In the genomic region with DNA sequence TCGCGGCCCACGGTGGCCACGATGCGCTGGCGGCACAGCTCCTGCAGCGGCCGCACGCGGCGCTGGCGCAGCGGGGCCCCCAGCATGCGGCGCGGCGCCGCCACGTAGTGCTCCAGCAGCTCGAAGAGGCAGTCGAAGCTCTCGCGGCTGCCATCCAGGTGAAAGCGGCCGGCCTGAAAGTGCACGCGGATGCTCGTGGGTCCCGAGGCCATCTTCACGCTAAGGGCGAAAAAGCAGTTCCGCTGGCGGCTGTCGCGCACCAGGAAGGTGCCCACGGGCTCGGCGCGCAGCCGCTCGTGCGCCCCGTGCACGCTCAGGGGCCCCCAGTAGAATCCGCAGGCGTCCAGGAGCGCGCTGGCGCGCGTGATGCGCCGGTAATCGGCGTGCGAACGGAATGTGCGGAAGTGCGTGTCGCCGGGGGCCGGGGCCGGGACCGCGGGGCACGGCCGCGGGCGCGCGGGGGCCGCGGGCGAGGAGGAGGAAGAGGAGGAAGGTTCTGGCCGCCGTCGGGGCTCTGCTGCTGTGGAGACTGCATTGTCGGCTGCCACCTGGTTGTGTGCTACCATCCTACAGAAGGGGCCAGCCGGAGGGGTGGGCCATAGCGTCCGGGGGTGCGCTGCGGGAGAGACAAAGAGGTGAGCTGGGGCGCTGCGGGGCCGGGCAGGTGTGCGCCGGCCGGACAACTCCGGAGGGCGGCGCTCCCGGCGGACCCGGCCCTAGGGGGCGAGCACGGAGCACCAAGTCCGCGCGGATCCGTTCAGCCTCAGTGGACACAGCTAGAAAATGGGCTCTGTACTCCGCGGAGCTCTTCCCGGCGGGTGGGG, we compare ENCODE assay signal across 1 cellular context.
TF ChIP-seq lines count a peak whose summit lies in the region.

No MANE protein-coding gene starts in this region.

TF ChIP-seq in A549, 52 proteins besides CTCF, POLR2A, EP300 and RAD21 (continued from another document):
- TF ChIP-seq, protein P1, sequence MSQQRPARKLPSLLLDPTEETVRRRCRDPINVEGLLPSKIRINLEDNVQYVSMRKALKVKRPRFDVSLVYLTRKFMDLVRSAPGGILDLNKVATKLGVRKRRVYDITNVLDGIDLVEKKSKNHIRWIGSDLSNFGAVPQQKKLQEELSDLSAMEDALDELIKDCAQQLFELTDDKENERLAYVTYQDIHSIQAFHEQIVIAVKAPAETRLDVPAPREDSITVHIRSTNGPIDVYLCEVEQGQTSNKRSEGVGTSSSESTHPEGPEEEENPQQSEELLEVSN (IDR thresholded peaks at IDR 0.05; ENCODE audit: borderline replicate concordance, low read depth): peak; percentile 96
- TF ChIP-seq RNF2 (IDR thresholded peaks at IDR 0.05; ENCODE audit: borderline replicate concordance, low read depth): 0 out of 2 replicates have a peak, but pooled peaks have one; percentile 73
